In the genomic region with DNA sequence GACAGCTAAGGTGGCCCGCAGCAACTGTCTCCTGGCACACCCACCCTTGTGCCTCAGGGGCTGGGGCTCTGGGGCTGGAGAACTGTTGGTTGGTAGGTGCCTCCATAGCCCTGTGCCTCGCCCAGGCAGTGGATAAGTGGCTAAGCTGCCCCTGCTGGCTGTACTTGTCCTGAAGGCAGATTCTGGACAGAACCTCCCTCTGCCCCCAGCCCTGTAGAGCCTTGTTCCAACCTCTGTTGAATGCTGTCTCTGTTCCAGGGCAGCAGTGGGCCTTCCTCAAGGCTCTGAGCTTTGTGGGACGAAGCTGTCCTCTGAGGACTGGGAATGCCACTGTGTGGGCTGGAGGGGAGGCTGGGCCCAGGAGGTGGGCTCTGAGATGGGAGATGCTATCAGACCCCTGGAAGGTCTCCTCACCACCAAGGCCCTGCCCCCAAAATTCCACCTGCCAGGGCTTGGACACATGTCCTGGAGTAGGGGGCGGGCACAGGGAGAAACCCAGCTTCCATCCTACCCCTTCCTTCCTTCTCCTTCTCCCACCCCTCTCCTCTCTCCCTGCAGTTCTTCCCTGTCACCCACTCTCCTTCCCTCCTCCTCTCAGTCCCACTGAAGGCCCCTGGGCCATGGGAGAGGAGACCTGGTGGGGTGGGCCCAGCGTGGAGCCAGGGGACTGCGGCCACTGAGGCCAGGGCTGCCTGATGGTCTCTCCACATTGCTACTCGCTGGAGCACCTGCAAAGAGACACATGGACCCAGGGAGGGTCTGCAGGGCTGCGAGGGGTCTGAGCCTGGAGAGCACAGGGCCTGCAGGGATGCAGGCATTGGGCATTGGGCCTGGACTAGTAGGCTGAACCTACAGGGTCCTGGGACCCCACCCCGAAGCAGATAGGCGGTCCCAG, we compare ENCODE assay signal across 9 cellular contexts. TPM values are rescaled to one million over a fixed set of nuclear protein-coding genes. Genes with fewer than 3 reads are reported as not detected.
A peak's percentile ranks its signal among the peaks of the same experiment; 100 is the strongest.
DNase-seq lines count a peak whose midpoint lies in the region; ATAC-seq and TF ChIP-seq lines count a peak whose summit lies in the region.
"Had no signal": no experiment of that assay in that cellular context is flagged by ENCODE, and none has a peak within 500 bp of the region (broad histone marks: within the 10 kb centered on the region; RNA-seq: fewer than 3 reads in every experiment).

No MANE protein-coding gene starts in this region.

- H3K4me1 ChIP-seq in thoracic aorta (ENCODE audit: control insufficient read depth in 1 of 2, low read depth in 2 of 2), result no peaks in the 10 kb centered on the region

- H3K27me3 ChIP-seq in thoracic aorta (replicated peaks; ENCODE audit: insufficient read depth), result peaks cover 16% of the 10 kb centered on the region

- peak overlapping the region; percentile 52 for H3K4me3 ChIP-seq in thoracic aorta

- H3K4me1 Mint-ChIP-seq in T-helper 1 cell treated with Interleukin-12 subunit alpha and Interleukin-12 subunit beta and Interleukin-4 antibody, amounts not matched to agents 30 μg/mL and 1 μg/mL, for 36 hours (ENCODE audit: low read depth), result peaks cover 39% of the 10 kb centered on the region

- peaks cover 6% of the 10 kb centered on the region for H3K9me3 Mint-ChIP-seq in T-helper 1 cell treated with Interleukin-12 subunit alpha and Interleukin-12 subunit beta and Interleukin-4 antibody, amounts not matched to agents 30 μg/mL and 1 μg/mL, for 36 hours

- peak overlapping the region; percentile 5 for H3K4me3 Mint-ChIP-seq in T-helper 1 cell treated with Interleukin-12 subunit alpha and Interleukin-12 subunit beta and Interleukin-4 antibody, amounts not matched to agents 30 μg/mL and 1 μg/mL, for 36 hours

- no peak for DNase-seq in T-helper 1 cell
- DNase-seq in iPS-NIHi11 (ENCODE audit: low spot score), result peak; percentile 19
- DNase-seq in thoracic aorta (ENCODE audit: low spot score), result no peak
- DNase-seq in stimulated activated CD4-positive, alpha-beta T cell treated with anti-CD3 and anti-CD28 coated beads, Interleukin-4, amount 100 ng/mL, for 1 hour, result no peak
- DNase-seq: foreskin melanocyte had no signal

- H3K36me3 Mint-ChIP-seq in T-helper 1 cell treated with Interleukin-12 subunit alpha and Interleukin-12 subunit beta and Interleukin-4 antibody, amounts not matched to agents 30 μg/mL and 1 μg/mL, for 36 hours (ENCODE audit: low read depth), result peaks cover 4% of the 10 kb centered on the region

- no peaks in the 10 kb centered on the region for H3K9me3 ChIP-seq in thoracic aorta

- H3K27ac ChIP-seq in thoracic aorta, result peak overlapping the region in 1 of 2 donors; percentile 20

- TF ChIP-seq CTCF in thoracic aorta (IDR thresholded peaks at IDR 0.05), result no peak

- H3K27me3 Mint-ChIP-seq in T-helper 1 cell treated with Interleukin-12 subunit alpha and Interleukin-12 subunit beta and Interleukin-4 antibody, amounts not matched to agents 30 μg/mL and 1 μg/mL, for 36 hours (ENCODE audit: low read depth), result peaks cover 9% of the 10 kb centered on the region

- no peaks in the 10 kb centered on the region for H3K36me3 ChIP-seq in thoracic aorta

- H3K27ac Mint-ChIP-seq in T-helper 1 cell treated with Interleukin-12 subunit alpha and Interleukin-12 subunit beta and Interleukin-4 antibody, amounts not matched to agents 30 μg/mL and 1 μg/mL, for 36 hours, result peak overlapping the region; percentile 20

- ATAC-seq in SK-N-SH treated with all-trans-retinoic acid at 6 μM for 48 hours (peak; percentile 24; the same call in 1 of the 3 replicates), thoracic aorta (ENCODE audit: insufficient number of reproducible peaks, low FRiP score, low read depth) (no peak), HG02610 (IDR thresholded peaks at IDR 0.05; ENCODE audit: unreplicated experiment) (no peak), GM21381 (IDR thresholded peaks at IDR 0.05; ENCODE audit: unreplicated experiment) (no peak)

TF ChIP-seq in SK-N-SH treated with all-trans-retinoic acid at 6 μM for 48 hours, 23 proteins besides CTCF, POLR2A, EP300 and RAD21:
- TF ChIP-seq, protein P1, sequence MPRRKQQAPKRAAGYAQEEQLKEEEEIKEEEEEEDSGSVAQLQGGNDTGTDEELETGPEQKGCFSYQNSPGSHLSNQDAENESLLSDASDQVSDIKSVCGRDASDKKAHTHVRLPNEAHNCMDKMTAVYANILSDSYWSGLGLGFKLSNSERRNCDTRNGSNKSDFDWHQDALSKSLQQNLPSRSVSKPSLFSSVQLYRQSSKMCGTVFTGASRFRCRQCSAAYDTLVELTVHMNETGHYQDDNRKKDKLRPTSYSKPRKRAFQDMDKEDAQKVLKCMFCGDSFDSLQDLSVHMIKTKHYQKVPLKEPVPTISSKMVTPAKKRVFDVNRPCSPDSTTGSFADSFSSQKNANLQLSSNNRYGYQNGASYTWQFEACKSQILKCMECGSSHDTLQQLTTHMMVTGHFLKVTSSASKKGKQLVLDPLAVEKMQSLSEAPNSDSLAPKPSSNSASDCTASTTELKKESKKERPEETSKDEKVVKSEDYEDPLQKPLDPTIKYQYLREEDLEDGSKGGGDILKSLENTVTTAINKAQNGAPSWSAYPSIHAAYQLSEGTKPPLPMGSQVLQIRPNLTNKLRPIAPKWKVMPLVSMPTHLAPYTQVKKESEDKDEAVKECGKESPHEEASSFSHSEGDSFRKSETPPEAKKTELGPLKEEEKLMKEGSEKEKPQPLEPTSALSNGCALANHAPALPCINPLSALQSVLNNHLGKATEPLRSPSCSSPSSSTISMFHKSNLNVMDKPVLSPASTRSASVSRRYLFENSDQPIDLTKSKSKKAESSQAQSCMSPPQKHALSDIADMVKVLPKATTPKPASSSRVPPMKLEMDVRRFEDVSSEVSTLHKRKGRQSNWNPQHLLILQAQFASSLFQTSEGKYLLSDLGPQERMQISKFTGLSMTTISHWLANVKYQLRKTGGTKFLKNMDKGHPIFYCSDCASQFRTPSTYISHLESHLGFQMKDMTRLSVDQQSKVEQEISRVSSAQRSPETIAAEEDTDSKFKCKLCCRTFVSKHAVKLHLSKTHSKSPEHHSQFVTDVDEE (CRISPR knock-in tag; IDR thresholded peaks at IDR 0.05), result no peak
- TF ChIP-seq ZFP3 (CRISPR knock-in tag; IDR thresholded peaks at IDR 0.05) (no peak), GLIS3 (CRISPR knock-in tag; IDR thresholded peaks at IDR 0.05) (no peak)
TF ChIP-seq in SK-N-SH treated with all-trans-retinoic acid at 6 μM for 48 hours: peak in this region for 0.

RNA-seq across cellular contexts. Expression of a gene that starts 1.7 kb away (rescaled TPM):
- under 1 TPM; 0.68 to 0.92 TPM for total RNA-seq in thoracic aorta

RNA-seq across cellular contexts. Expression of a gene that starts 9.1 kb away (rescaled TPM):
- total RNA-seq in thoracic aorta, result under 1 TPM in 1 of 2 donors, not detected in 1; 0.63 TPM

RNA-seq across cellular contexts. Expression of a gene that starts 51.4 kb away (rescaled TPM):
- 10 to 100 TPM in 1 of 2 donors, 1 to 10 TPM in 1; 5.4 to 22.0 TPM for total RNA-seq in thoracic aorta
